9 cellular contexts compared by ENCODE assay signal in genomic region chr19:17556995-17557394, GRCh38. TPM values are rescaled to one million over a fixed set of nuclear protein-coding genes. Genes with fewer than 3 reads are reported as not detected.
A peak's percentile ranks its signal among the peaks of the same experiment; 100 is the strongest.
DNase-seq lines count a peak whose midpoint lies in the region; ATAC-seq, FAIRE-seq and TF ChIP-seq lines count a peak whose summit lies in the region.
"Had no signal": no experiment of that assay in that cellular context is flagged by ENCODE, and none has a peak within 500 bp of the region (broad histone marks: within the 10 kb centered on the region; RNA-seq: fewer than 3 reads in every experiment).

No MANE protein-coding gene starts in this region.

- H3K27me3 ChIP-seq in keratinocyte (ENCODE audit: control insufficient read depth, extremely low read depth, insufficient read depth, low read length) (no peaks in the 10 kb centered on the region), transverse colon (no peaks in the 10 kb centered on the region), neuronal stem cell (ENCODE audit: control insufficient read depth in 3 of 3, insufficient read depth in 3 of 3, low read depth in 1 of 3, low read length in 3 of 3) (no peaks in the 10 kb centered on the region)

- H3K4ac ChIP-seq in neuronal stem cell (ENCODE audit: low read length), result no peak overlapping the region

- ATAC-seq in activated naive CD4-positive, alpha-beta T cell treated with anti-CD3 and anti-CD28 coated beads, Interleukin-2, amount 50 U/mL, for 72 hours, result no peak
- no peak for ATAC-seq in activated T-helper 17 cell treated with anti-CD3 and anti-CD28 coated beads, Interleukin-2, amount 50 U/mL, for 72 hours (replicated peaks)
- no peak for ATAC-seq in GM21825 (IDR thresholded peaks at IDR 0.05; ENCODE audit: unreplicated experiment)

- H2BK12ac ChIP-seq in neuronal stem cell (ENCODE audit: low read length), result no peak overlapping the region

- no peaks in the 10 kb centered on the region for H3K9me3 ChIP-seq in keratinocyte (ENCODE audit: control insufficient read depth, low read depth, low read length)
- H3K9me3 ChIP-seq in transverse colon, result no peaks in the 10 kb centered on the region
- peaks cover 0 to 2% of the 10 kb centered on the region in 2 donors for H3K9me3 ChIP-seq in neuronal stem cell (replicated peaks in 1 of 2; ENCODE audit: control insufficient read depth in 2 of 2, insufficient read depth in 1 of 2, low read depth in 1 of 2, low read length in 2 of 2)

- no peak overlapping the region for H2AK5ac ChIP-seq in neuronal stem cell (ENCODE audit: low read depth, low read length)

- H4K20me1 ChIP-seq in keratinocyte (ENCODE audit: control insufficient read depth, extremely low read depth, insufficient read depth, low read length), result no peaks in the 10 kb centered on the region

- CTCF ChIA-PET in activated naive CD4-positive, alpha-beta T cell treated with anti-CD3 and anti-CD28 coated beads for 36 hours (lab: Charles Lee), result interaction anchor here (1.7 to 2.2 kb wide), 2 partner anchors 17 to 61 kb away, joined by 8 to 18 read pairs; no protein-coding TSS in a partner anchor

- H4K91ac ChIP-seq in neuronal stem cell (ENCODE audit: low read depth, low read length, poor library complexity), result no peak overlapping the region

- no peak overlapping the region for H2BK120ac ChIP-seq in neuronal stem cell (ENCODE audit: low read depth, low read length)

- peak overlapping the region; percentile 74 for H3K4me3 Mint-ChIP-seq in activated naive CD4-positive, alpha-beta T cell treated with anti-CD3 and anti-CD28 coated beads for 36 hours
- peak overlapping the region; percentile 85 for H3K4me3 Mint-ChIP-seq in activated T-helper 17 cell treated with anti-CD3 and anti-CD28 coated beads, Interleukin-2, amount 50 U/mL, for 72 hours

- dilution Hi-C loops in keratinocyte (cut with MboI; ENCODE audit: extremely low pct_ligation_motif_present, low sequenced_read_pairs), result no loop called here

- FAIRE-seq in keratinocyte (lab: Jason Lieb, UNC), result no peak

- H3K79me2 ChIP-seq in keratinocyte (ENCODE audit: control insufficient read depth, insufficient read depth, low read length), result peaks cover 25% of the 10 kb centered on the region

- H3K36me3 Mint-ChIP-seq in activated naive CD4-positive, alpha-beta T cell treated with anti-CD3 and anti-CD28 coated beads for 36 hours (ENCODE audit: low read depth), result peaks cover 19% of the 10 kb centered on the region
- H3K36me3 Mint-ChIP-seq in activated naive CD4-positive, alpha-beta T cell treated with anti-CD3 and anti-CD28 coated beads, Interleukin-2, amount 50 U/mL, for 72 hours, result peaks cover 14 to 19% of the 10 kb centered on the region in 2 donors
- H3K36me3 Mint-ChIP-seq in activated T-helper 17 cell treated with anti-CD3 and anti-CD28 coated beads, Interleukin-2, amount 50 U/mL, for 72 hours (ENCODE audit: low read depth), result peaks cover 49% of the 10 kb centered on the region

- no peak overlapping the region for H3K23ac ChIP-seq in neuronal stem cell (ENCODE audit: low read depth, low read length, poor library complexity)

- no peak overlapping the region for H3K27ac ChIP-seq in keratinocyte (ENCODE audit: control insufficient read depth, insufficient read depth, low read length)
- H3K27ac ChIP-seq in transverse colon, result peak overlapping the region; percentile 86 to 94 (median 88)
- H3K27ac ChIP-seq in neuronal stem cell (replicated peaks; ENCODE audit: low read length), result no peak overlapping the region

- TF ChIP-seq CTCF in keratinocyte (optimal IDR thresholded peaks at IDR 0.05 in 1 of 3, IDR thresholded peaks at IDR 0.05 in 1 of 3, conservative IDR thresholded peaks at IDR 0.05 in 1 of 3; ENCODE audit: extremely low read depth in 1 of 3, insufficient read depth in 2 of 3, low read length in 3 of 3), result no peak
- no peak for TF ChIP-seq CTCF in transverse colon (IDR thresholded peaks at IDR 0.05)

- TF ChIP-seq EP300 in transverse colon (IDR thresholded peaks at IDR 0.05; ENCODE audit: low read depth), result no peak

- no peak overlapping the region for H3K27ac Mint-ChIP-seq in activated naive CD4-positive, alpha-beta T cell treated with anti-CD3 and anti-CD28 coated beads for 36 hours
- no peak overlapping the region for H3K27ac Mint-ChIP-seq in activated naive CD4-positive, alpha-beta T cell treated with anti-CD3 and anti-CD28 coated beads, Interleukin-2, amount 50 U/mL, for 72 hours
- H3K27ac Mint-ChIP-seq in activated T-helper 17 cell treated with anti-CD3 and anti-CD28 coated beads, Interleukin-2, amount 50 U/mL, for 72 hours, result peak overlapping the region; percentile 68

- peaks cover 13% of the 10 kb centered on the region for H3K4me1 ChIP-seq in keratinocyte (ENCODE audit: control insufficient read depth, extremely low read depth, insufficient read depth, low read length)
- peaks cover 8 to 27% (median 12%) of the 10 kb centered on the region in 4 donors for H3K4me1 ChIP-seq in transverse colon
- peaks cover 8 to 15% of the 10 kb centered on the region in 2 donors for H3K4me1 ChIP-seq in neuronal stem cell (ENCODE audit: control insufficient read depth in 2 of 2, insufficient read depth in 1 of 2, low read depth in 1 of 2, low read length in 2 of 2)

- no peak overlapping the region for H2BK5ac ChIP-seq in neuronal stem cell (ENCODE audit: low read length)

- no peak overlapping the region for H3K18ac ChIP-seq in neuronal stem cell (ENCODE audit: low read length)

- H3K79me1 ChIP-seq in neuronal stem cell (ENCODE audit: low read depth, low read length), result peaks cover 7% of the 10 kb centered on the region

- in situ Hi-C loops in transverse colon (cut with MboI; ENCODE audit: low pct_ligation_motif_present in 1 of 4, low pct_unique_long_range_greater_than_20kb in 1 of 4, low sequenced_read_pairs in 3 of 4), result no loop called here

- H3K9ac ChIP-seq in keratinocyte (ENCODE audit: control insufficient read depth, extremely low read depth, insufficient read depth, low read length) (peak overlapping the region; percentile 85), neuronal stem cell (ENCODE audit: low read depth, low read length, poor library complexity) (no peak overlapping the region)

- 77 to 80% methylated on average over 5 to 7 of the region's 7 CpGs for WGBS in transverse colon (ENCODE audit: low coverage in 1 of 2), 2 donors
- WGBS in neuronal stem cell (ENCODE audit: extremely low coverage in 2 of 2, insufficient read length in 2 of 2, insufficient replicate concordance in 1 of 2), 2 donors, result no CpG with 5 or more reads among the region's 7 CpGs

- H3K4me2 ChIP-seq in keratinocyte (ENCODE audit: control insufficient read depth, extremely low read depth, insufficient read depth, low read depth, low read length) (peak overlapping the region; percentile 77), neuronal stem cell (ENCODE audit: insufficient read depth, low read length, poor library complexity, severe bottlenecking) (no peak overlapping the region)

- no peaks in the 10 kb centered on the region for H3K9me3 Mint-ChIP-seq in activated naive CD4-positive, alpha-beta T cell treated with anti-CD3 and anti-CD28 coated beads for 36 hours
- H3K9me3 Mint-ChIP-seq in activated naive CD4-positive, alpha-beta T cell treated with anti-CD3 and anti-CD28 coated beads, Interleukin-2, amount 50 U/mL, for 72 hours, result no peaks in the 10 kb centered on the region
- H3K9me3 Mint-ChIP-seq in activated T-helper 17 cell treated with anti-CD3 and anti-CD28 coated beads, Interleukin-2, amount 50 U/mL, for 72 hours, result no peaks in the 10 kb centered on the region

- H4K8ac ChIP-seq in neuronal stem cell (ENCODE audit: low read depth, low read length), result no peak overlapping the region

- no peaks in the 10 kb centered on the region for H3K9me1 ChIP-seq in keratinocyte (ENCODE audit: control insufficient read depth, extremely low read depth, insufficient read depth, low read length)

- no peak for TF ChIP-seq POLR2A in transverse colon (IDR thresholded peaks at IDR 0.05)

- intact Hi-C loops in activated naive CD4-positive, alpha-beta T cell treated with anti-CD3 and anti-CD28 coated beads for 36 hours (cut with micrococcal nuclease), result loop anchor here (5.0 kb wide), 2 partner anchors 60 to 300 kb away; partner anchors contain the start of gene RPL18A
- intact Hi-C loops in transverse colon (cut with DNase I; ENCODE audit: low total_unique reads), result no loop called here

- H3K27me3 Mint-ChIP-seq in activated naive CD4-positive, alpha-beta T cell treated with anti-CD3 and anti-CD28 coated beads for 36 hours (ENCODE audit: low read depth), result no peaks in the 10 kb centered on the region
- no peaks in the 10 kb centered on the region for H3K27me3 Mint-ChIP-seq in activated T-helper 17 cell treated with anti-CD3 and anti-CD28 coated beads, Interleukin-2, amount 50 U/mL, for 72 hours

- H3K4me1 Mint-ChIP-seq in activated naive CD4-positive, alpha-beta T cell treated with anti-CD3 and anti-CD28 coated beads for 36 hours (ENCODE audit: low read depth), result peaks cover 16% of the 10 kb centered on the region
- H3K4me1 Mint-ChIP-seq in activated T-helper 17 cell treated with anti-CD3 and anti-CD28 coated beads, Interleukin-2, amount 50 U/mL, for 72 hours, result peaks cover 6% of the 10 kb centered on the region

- no peak for DNase-seq in activated naive CD4-positive, alpha-beta T cell treated with anti-CD3 and anti-CD28 coated beads for 36 hours
- DNase-seq in activated naive CD4-positive, alpha-beta T cell treated with anti-CD3 and anti-CD28 coated beads, Interleukin-2, amount 50 U/mL, for 72 hours (ENCODE audit: low spot score in 2 of 2), result no peak
- DNase-seq in keratinocyte (ENCODE audit: low read depth, low spot score), result no peak
- no peak for DNase-seq in transverse colon
- no peak for DNase-seq in dedifferentiated amniotic fluid mesenchymal stem cell (ENCODE audit: extremely low spot score)
- DNase-seq in neuronal stem cell (ENCODE audit: low spot score), result no peak
- DNase-seq: stimulated activated naive CD4-positive, alpha-beta T cell had no signal

- H3K4me3 ChIP-seq in keratinocyte (ENCODE audit: control insufficient read depth in 2 of 3, extremely low read depth in 1 of 3, insufficient read depth in 2 of 3, low read depth in 1 of 3, low read length in 3 of 3), result peak overlapping the region in 2 of 3 experiments; percentile 88 to 96
- peak overlapping the region in 3 of 4 donors; percentile 68 to 94 (median 79) for H3K4me3 ChIP-seq in transverse colon
- H3K4me3 ChIP-seq in neuronal stem cell (ENCODE audit: low read length in 2 of 2), result peak overlapping the region in 1 of 2 donors; percentile 88

- H3K36me3 ChIP-seq in keratinocyte (ENCODE audit: control insufficient read depth in 2 of 2, extremely low read depth in 1 of 2, insufficient read depth in 2 of 2, low read length in 2 of 2) (peaks cover 15 to 17% of the 10 kb centered on the region in 2 experiments), transverse colon (peaks cover 0 to 12% (median 4%) of the 10 kb centered on the region in 4 donors), neuronal stem cell (replicated peaks in 1 of 2; ENCODE audit: control insufficient read depth in 2 of 2, insufficient read depth in 2 of 2, low read length in 2 of 2) (peaks cover 13 to 44% of the 10 kb centered on the region in 2 donors)

- no peak overlapping the region for H2AFZ ChIP-seq in keratinocyte (ENCODE audit: control insufficient read depth, low read length)
- H2AFZ ChIP-seq in neuronal stem cell (ENCODE audit: low read length), result no peak overlapping the region

- no peak overlapping the region for H3K14ac ChIP-seq in neuronal stem cell (ENCODE audit: low read length)

- H2BK15ac ChIP-seq in neuronal stem cell (ENCODE audit: low read length), result no peak overlapping the region

RNA-seq across cellular contexts. Expression of gene COLGALT1, which starts 1.5 kb away (rescaled TPM):
- total RNA-seq in activated naive CD4-positive, alpha-beta T cell treated with anti-CD3 and anti-CD28 coated beads for 36 hours, result 10 to 100 TPM; 36.8 to 37.3 TPM
- total RNA-seq in activated naive CD4-positive, alpha-beta T cell treated with anti-CD3 and anti-CD28 coated beads, Interleukin-2, amount 50 U/mL, for 72 hours, result 10 to 100 TPM; 39.2 to 64.7 TPM
- 10 to 100 TPM; 41.1 to 76.5 TPM for total RNA-seq in activated T-helper 17 cell treated with anti-CD3 and anti-CD28 coated beads, Interleukin-2, amount 50 U/mL, for 72 hours
- polyA plus RNA-seq in keratinocyte, result 89.4 to 126 TPM (median 90.9 TPM) in 3 replicates
- polyA plus RNA-seq in keratinocyte (2011; ENCODE audit: low read depth), result 11.8 TPM
- polyA plus RNA-seq in keratinocyte (2011; cell fraction: cytosol; rRNA removed), result 42.5 and 49.8 TPM in 2 replicates
- polyA plus RNA-seq in keratinocyte (2011; cell fraction: nucleus; rRNA removed), result 116 and 131 TPM in 2 replicates
- 45.1 and 73.2 TPM in 2 replicates for polyA plus RNA-seq in keratinocyte (2012; ENCODE audit: low replicate concordance)
- 141 to 280 TPM (median 191 TPM) in 3 replicates for polyA minus RNA-seq in keratinocyte
- 116 TPM for polyA minus RNA-seq in keratinocyte (2011; cell fraction: cytosol; rRNA and poly(A)+ RNA removed)
- polyA minus RNA-seq in keratinocyte (2011; cell fraction: nucleus; rRNA and poly(A)+ RNA removed), result 120 and 124 TPM in 2 replicates
- total RNA-seq in transverse colon, result 10 to 100 TPM; 38.6 to 78.6 (median 54.7) TPM
- polyA plus RNA-seq in neuronal stem cell (2013, experiment 1 of 2), result 51.5 TPM
- 51.9 TPM for polyA plus RNA-seq in neuronal stem cell (2013, experiment 2 of 2)

RNA-seq across cellular contexts. Expression of gene PGLS, which starts 45.5 kb away (rescaled TPM):
- 10 to 100 TPM; 54.5 to 58.0 TPM for total RNA-seq in activated naive CD4-positive, alpha-beta T cell treated with anti-CD3 and anti-CD28 coated beads for 36 hours
- total RNA-seq in activated naive CD4-positive, alpha-beta T cell treated with anti-CD3 and anti-CD28 coated beads, Interleukin-2, amount 50 U/mL, for 72 hours, result 10 to 100 TPM; 50.3 to 70.6 TPM
- total RNA-seq in activated T-helper 17 cell treated with anti-CD3 and anti-CD28 coated beads, Interleukin-2, amount 50 U/mL, for 72 hours, result 10 to 100 TPM; 49.0 to 61.8 TPM
- polyA plus RNA-seq in keratinocyte, result 30.2 to 71.5 TPM (median 33.8 TPM) in 3 replicates
- polyA plus RNA-seq in keratinocyte (2011; ENCODE audit: low read depth), result 20.0 TPM
- polyA plus RNA-seq in keratinocyte (2011; cell fraction: cytosol; rRNA removed), result 38.8 and 91.8 TPM in 2 replicates
- polyA plus RNA-seq in keratinocyte (2011; cell fraction: nucleus; rRNA removed), result 27.2 and 39.9 TPM in 2 replicates
- 66.1 and 69.7 TPM in 2 replicates for polyA plus RNA-seq in keratinocyte (2012; ENCODE audit: low replicate concordance)
- 35.5 to 82.7 TPM (median 71.2 TPM) in 3 replicates for polyA minus RNA-seq in keratinocyte
- polyA minus RNA-seq in keratinocyte (2011; cell fraction: cytosol; rRNA and poly(A)+ RNA removed), result 129 TPM
- 16.9 and 18.0 TPM in 2 replicates for polyA minus RNA-seq in keratinocyte (2011; cell fraction: nucleus; rRNA and poly(A)+ RNA removed)
- total RNA-seq in transverse colon, result 100 to 1,000 TPM in 3 of 4 donors, 10 to 100 TPM in 1; 90.4 to 146 (median 117) TPM
- 109 TPM for polyA plus RNA-seq in neuronal stem cell (2013, experiment 1 of 2)
- polyA plus RNA-seq in neuronal stem cell (2013, experiment 2 of 2), result 106 TPM

Comparison
In these comparisons a context has a peak if more than half of its experiments do, and no peak if none do; other contexts are left out.
1. H3K27ac ChIP-seq: peak in transverse colon (4 of 4); none in keratinocyte (single experiment) and neuronal stem cell (single experiment).